Comparison of ENCODE assay signal across 25 cellular contexts in genomic region chr14:42421377-42422078, GRCh38.
DNase-seq lines count a peak whose midpoint lies in the region; ATAC-seq, FAIRE-seq and TF ChIP-seq lines count a peak whose summit lies in the region.
"Had no signal": no experiment of that assay in that cellular context is flagged by ENCODE, and none has a peak within 500 bp of the region (broad histone marks: within the 10 kb centered on the region; RNA-seq: fewer than 3 reads in every experiment).

No MANE protein-coding gene starts in this region.

- H3K9me3 Mint-ChIP-seq in Calu3 (ENCODE audit: low read depth, unreplicated experiment) = peaks cover 6% of the 10 kb centered on the region
- H3K9me3 Mint-ChIP-seq: activated B cell treated with CpG ODN at 0.5 μM for 24 hours; activated CD4-positive, alpha-beta memory T cell treated with anti-CD3 and anti-CD28 coated beads for 36 hours had no signal

- CTCF ChIA-PET in Calu3 (lab: Charles Lee) = no interaction called here

- no peaks in the 10 kb centered on the region for H3K27me3 Mint-ChIP-seq in Calu3 (ENCODE audit: unreplicated experiment)
- H3K27me3 Mint-ChIP-seq: activated B cell treated with CpG ODN at 0.5 μM for 24 hours; activated CD4-positive, alpha-beta memory T cell treated with anti-CD3 and anti-CD28 coated beads for 36 hours had no signal

- no peaks in the 10 kb centered on the region for H3K4me1 ChIP-seq in osteoblast (ENCODE audit: insufficient read depth, low read length)
- H3K4me1 ChIP-seq: A549, body of pancreas, lower lobe of right lung, stomach had no signal

- no peak overlapping the region for H3K4me3 ChIP-seq in bronchial epithelial cell (ENCODE audit: low read depth, low read length)
- H3K4me3 ChIP-seq in osteoblast (ENCODE audit: insufficient read depth, low read length) = no peak overlapping the region
- H3K4me3 ChIP-seq: A549, body of pancreas, lower lobe of right lung, stomach had no signal

- no peak overlapping the region for H3K4me2 ChIP-seq in osteoblast (ENCODE audit: insufficient read depth, low read length)
- H3K4me2 ChIP-seq: A549 had no signal

- FAIRE-seq in bronchial epithelial cell (lab: Jason Lieb, UNC) = no peak
- FAIRE-seq: A549 had no signal

- peak; percentile 25 for DNase-seq in bronchial epithelial cell (ENCODE audit: low read depth)
- no peak for DNase-seq in NCI-H128 (lab: John Stamatoyannopoulos, UW; ENCODE audit: unreplicated experiment)
- no peak for DNase-seq in osteoblast (ENCODE audit: insufficient read length, low spot score, missing footprints)
- no peak for DNase-seq in SW480 (ENCODE audit: low spot score)
- DNase-seq in Calu3 = no peak
- DNase-seq: activated B cell treated with CpG ODN at 0.5 μM for 24 hours; activated CD4-positive, alpha-beta memory T cell treated with anti-CD3 and anti-CD28 coated beads for 36 hours; activated effector memory CD4-positive, alpha-beta T cell treated with anti-CD3 and anti-CD28 coated beads, Interleukin-2, amount 50 U/mL, for 16 hours; body of pancreas; COR-L47; effector CD8-positive, alpha-beta T cell; islet precursor cell; lower lobe of right lung; NCI-H187; NCI-H526; stimulated activated CD4-positive, alpha-beta T cell treated with anti-CD3 and anti-CD28 coated beads, Interleukin-15, amount 100 ng/mL, for 24 hours; stomach; T1000; trophoblast cell had no signal

- H4K20me1 ChIP-seq in osteoblast (ENCODE audit: insufficient read depth, low read length) = no peaks in the 10 kb centered on the region

- H3K4me1 Mint-ChIP-seq in Calu3 (ENCODE audit: low read depth, unreplicated experiment) = no peaks in the 10 kb centered on the region

- BruUV-seq in Calu3 (replicated peaks; lab: Mats Ljungman, UMichigan) = no TSS peak

- no peak overlapping the region for H3K27ac ChIP-seq in osteoblast (ENCODE audit: low read depth, low read length)
- H3K27ac ChIP-seq: A549, body of pancreas, lower lobe of right lung, stomach had no signal

- H3K4me3 Mint-ChIP-seq in Calu3 (ENCODE audit: low read depth, unreplicated experiment) = no peak overlapping the region
- H3K4me3 Mint-ChIP-seq: activated B cell treated with CpG ODN at 0.5 μM for 24 hours; activated CD4-positive, alpha-beta memory T cell treated with anti-CD3 and anti-CD28 coated beads for 36 hours had no signal

- H3K27me3 ChIP-seq in bronchial epithelial cell (ENCODE audit: control insufficient read depth, insufficient read depth, low read length) = no peaks in the 10 kb centered on the region
- H3K27me3 ChIP-seq in osteoblast (ENCODE audit: insufficient read depth, low read length) = no peaks in the 10 kb centered on the region
- H3K27me3 ChIP-seq: body of pancreas, stomach had no signal

- H3K79me2 ChIP-seq in osteoblast (ENCODE audit: insufficient read depth, low read length) = no peaks in the 10 kb centered on the region

- intact Hi-C loops in Calu3 (cut with micrococcal nuclease; ENCODE audit: unreplicated experiment) = no loop called here

- no peaks in the 10 kb centered on the region for H3K36me3 ChIP-seq in bronchial epithelial cell (ENCODE audit: control insufficient read depth, insufficient read depth, low read length)
- H3K36me3 ChIP-seq in osteoblast (ENCODE audit: insufficient read depth, low read length) = no peaks in the 10 kb centered on the region
- H3K36me3 ChIP-seq: lower lobe of right lung, stomach had no signal

- ATAC-seq in GM18502 (IDR thresholded peaks at IDR 0.05; ENCODE audit: poor library complexity, unreplicated experiment) = peak; percentile 73
- ATAC-seq in GM19395 (IDR thresholded peaks at IDR 0.05; ENCODE audit: unreplicated experiment) = peak; percentile 91
- ATAC-seq in HG03135 (IDR thresholded peaks at IDR 0.05; ENCODE audit: unreplicated experiment) = peak; percentile 75
- ATAC-seq: A549, body of pancreas, esophagus mucosa, lower lobe of right lung, sciatic nerve had no signal

- H3K9me3 ChIP-seq in osteoblast (ENCODE audit: low read depth, low read length) = no peaks in the 10 kb centered on the region
- H3K9me3 ChIP-seq: A549, body of pancreas, lower lobe of right lung, stomach had no signal

- H3K36me3 Mint-ChIP-seq in Calu3 (ENCODE audit: insufficient read depth, unreplicated experiment) = no peaks in the 10 kb centered on the region
- H3K36me3 Mint-ChIP-seq: activated CD4-positive, alpha-beta memory T cell treated with anti-CD3 and anti-CD28 coated beads for 36 hours had no signal

- H2AFZ ChIP-seq in osteoblast (ENCODE audit: low read length) = no peak overlapping the region

- no peak overlapping the region for H3K27ac Mint-ChIP-seq in Calu3 (ENCODE audit: unreplicated experiment)
- H3K27ac Mint-ChIP-seq: activated B cell treated with CpG ODN at 0.5 μM for 24 hours; activated CD4-positive, alpha-beta memory T cell treated with anti-CD3 and anti-CD28 coated beads for 36 hours had no signal

- TF ChIP-seq CTCF in bronchial epithelial cell (IDR thresholded peaks at IDR 0.05; ENCODE audit: insufficient read depth, low read length, severe bottlenecking) = no peak
- no peak for TF ChIP-seq CTCF in osteoblast (IDR thresholded peaks at IDR 0.05; ENCODE audit: extremely low read depth, low read depth, low read length)
- TF ChIP-seq CTCF in Calu3 (IDR thresholded peaks at IDR 0.05; ENCODE audit: unreplicated experiment) = no peak
